1 cellular context compared by ENCODE assay signal in the genomic region with DNA sequence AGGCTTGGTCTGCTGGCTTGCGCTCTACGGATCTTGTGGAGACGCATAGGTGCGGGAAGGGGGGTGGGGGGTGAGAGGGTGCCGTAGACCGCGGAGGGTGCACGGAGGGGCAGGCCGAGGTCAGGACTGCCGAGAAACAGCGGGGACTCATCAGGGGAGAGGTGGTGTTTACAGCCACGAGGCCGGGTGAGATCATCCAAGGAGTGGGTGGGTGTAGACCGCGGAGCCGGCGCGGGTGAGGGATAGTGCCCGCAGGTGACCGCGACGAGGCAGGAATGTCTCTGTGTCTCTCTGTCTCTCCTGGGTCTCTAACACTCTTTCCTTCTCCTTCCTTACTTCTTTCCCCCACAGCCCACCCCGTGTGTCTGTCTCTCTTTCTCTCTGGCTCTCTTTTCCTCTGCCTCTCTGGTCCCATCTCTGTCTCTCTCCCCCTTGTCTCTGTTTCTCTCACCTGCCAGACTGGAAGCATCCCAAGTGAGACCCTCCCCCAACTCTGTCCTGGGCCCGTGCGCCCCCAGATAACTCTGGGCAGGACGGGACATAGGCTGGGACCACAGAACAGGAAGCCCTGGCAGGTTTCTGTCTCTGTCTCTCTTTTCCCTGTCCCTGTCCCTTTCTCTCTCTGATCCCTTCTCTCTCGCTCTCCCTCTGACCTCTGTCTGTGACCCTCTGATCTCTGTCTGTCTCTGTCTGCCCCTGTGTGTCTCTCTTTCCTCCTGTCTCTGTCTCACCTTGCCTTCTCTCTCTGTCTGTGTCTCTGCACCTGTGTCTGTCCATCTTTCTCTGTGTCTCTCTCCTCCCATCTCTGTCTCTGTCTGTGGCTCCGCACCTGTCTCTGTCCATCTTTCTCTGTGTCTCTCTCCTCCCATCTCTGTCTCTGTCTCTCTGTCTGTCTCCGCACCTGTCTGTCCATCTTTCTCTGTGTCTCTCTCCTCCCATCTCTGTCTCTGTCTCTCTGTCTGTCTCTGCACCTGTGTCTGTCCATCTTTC.
A peak's percentile ranks its signal among the peaks of the same experiment; 100 is the strongest.
TF ChIP-seq lines count a peak whose summit lies in the region.

No MANE protein-coding gene starts in this region.

TF ChIP-seq in HEK293, 187 proteins besides CTCF, POLR2A, EP300 and RAD21 (continued from another document and continues in another):
- TF ChIP-seq ZNF391 (tag by site-specific recombination; IDR thresholded peaks at IDR 0.05; ENCODE audit: borderline replicate concordance, low read depth) (0 out of 2 replicates have a peak, but pooled peaks have one; percentile 39), KLF16 (tag by site-specific recombination; IDR thresholded peaks at IDR 0.05) (peak; percentile 58; the same call in 1 of the 2 replicates), ZNF423 (tag by site-specific recombination; IDR thresholded peaks at IDR 0.05) (no peak), ZNF660 (tag by site-specific recombination; IDR thresholded peaks at IDR 0.05) (no peak), ZNF366 (tag by site-specific recombination; conservative IDR thresholded peaks at IDR 0.05) (peak; percentile 87), WT1 (tag by site-specific recombination; IDR thresholded peaks at IDR 0.05) (no peak), ZBTB8A (tag by site-specific recombination; IDR thresholded peaks at IDR 0.05) (no peak), ZNF473 (tag by site-specific recombination; IDR thresholded peaks at IDR 0.05) (no peak), ZNF169 (tag by site-specific recombination; IDR thresholded peaks at IDR 0.05) (no peak), KLF9 (tag by site-specific recombination; IDR thresholded peaks at IDR 0.05; ENCODE audit: low read depth) (0 out of 2 replicates have a peak, but pooled peaks have one; percentile 8), BCL11B (tag by site-specific recombination; IDR thresholded peaks at IDR 0.05; ENCODE audit: low read depth) (no peak), ZNF629 (tag by site-specific recombination; IDR thresholded peaks at IDR 0.05) (no peak), ZNF521 (tag by site-specific recombination; IDR thresholded peaks at IDR 0.05) (no peak), ZBTB17 (tag by site-specific recombination; IDR thresholded peaks at IDR 0.05) (peak; percentile 79), ZNF114 (tag by site-specific recombination; IDR thresholded peaks at IDR 0.05) (no peak), ZNF37A (tag by site-specific recombination; IDR thresholded peaks at IDR 0.05) (no peak), HOXC10 (CRISPR knock-in tag; IDR thresholded peaks at IDR 0.05) (no peak), TRIM28 (IDR thresholded peaks at IDR 0.05; ENCODE audit: borderline replicate concordance, low read length) (no peak), RBAK (tag by site-specific recombination; IDR thresholded peaks at IDR 0.05) (no peak), HOXD13 (CRISPR knock-in tag; IDR thresholded peaks at IDR 0.05; ENCODE audit: borderline replicate concordance) (no peak), ZNF670 (tag by site-specific recombination; IDR thresholded peaks at IDR 0.05; ENCODE audit: low read depth) (no peak), HOXA7 (CRISPR knock-in tag; IDR thresholded peaks at IDR 0.05; ENCODE audit: borderline replicate concordance) (no peak), ZIC2 (tag by site-specific recombination; IDR thresholded peaks at IDR 0.05) (peak; percentile 80), ZFP37 (tag by site-specific recombination; IDR thresholded peaks at IDR 0.05) (0 out of 2 replicates have a peak, but pooled peaks have one; percentile 25), MEIS1 (CRISPR knock-in tag; IDR thresholded peaks at IDR 0.05; ENCODE audit: borderline replicate concordance) (no peak), ZNF311 (tag by site-specific recombination; IDR thresholded peaks at IDR 0.05; ENCODE audit: borderline replicate concordance) (no peak), ZNF514 (tag by site-specific recombination; IDR thresholded peaks at IDR 0.05) (no peak), ZNF223 (tag by site-specific recombination; IDR thresholded peaks at IDR 0.05) (no peak), ZNF335 (tag by site-specific recombination; conservative IDR thresholded peaks at IDR 0.05) (peak; percentile 82), ZNF529 (tag by site-specific recombination; IDR thresholded peaks at IDR 0.05; ENCODE audit: insufficient replicate concordance) (no peak), KLF1 (tag by site-specific recombination; IDR thresholded peaks at IDR 0.05) (peak; percentile 13; the same call in 1 of the 2 replicates), ZBTB11 (tag by site-specific recombination; conservative IDR thresholded peaks at IDR 0.05; ENCODE audit: low read depth) (no peak), ZNF792 (tag by site-specific recombination; IDR thresholded peaks at IDR 0.05) (no peak), ZNF10 (tag by site-specific recombination; IDR thresholded peaks at IDR 0.05) (peak; percentile 95), ZBTB48 (tag by site-specific recombination; IDR thresholded peaks at IDR 0.05) (no peak), ZNF626 (tag by site-specific recombination; IDR thresholded peaks at IDR 0.05) (no peak), ZNF596 (tag by site-specific recombination; IDR thresholded peaks at IDR 0.05) (peak; percentile 46; the same call in 1 of the 2 replicates), ZNF23 (tag by site-specific recombination; IDR thresholded peaks at IDR 0.05; ENCODE audit: borderline replicate concordance) (no peak), ZNF133 (tag by site-specific recombination; IDR thresholded peaks at IDR 0.05) (no peak), ZNF561 (tag by site-specific recombination; IDR thresholded peaks at IDR 0.05; ENCODE audit: borderline replicate concordance) (no peak), PRDM1 (tag by site-specific recombination; IDR thresholded peaks at IDR 0.05) (no peak), ZNF654 (tag by site-specific recombination; IDR thresholded peaks at IDR 0.05; ENCODE audit: low read depth) (no peak), ZNF202 (tag by site-specific recombination; IDR thresholded peaks at IDR 0.05; ENCODE audit: borderline replicate concordance) (no peak), ZNF184 (tag by site-specific recombination; IDR thresholded peaks at IDR 0.05) (no peak), ZNF624 (tag by site-specific recombination; IDR thresholded peaks at IDR 0.05) (no peak), ZNF350 (tag by site-specific recombination; IDR thresholded peaks at IDR 0.05) (no peak), ZNF555 (tag by site-specific recombination; conservative IDR thresholded peaks at IDR 0.05) (no peak)
- TF ChIP-seq, protein P1, sequence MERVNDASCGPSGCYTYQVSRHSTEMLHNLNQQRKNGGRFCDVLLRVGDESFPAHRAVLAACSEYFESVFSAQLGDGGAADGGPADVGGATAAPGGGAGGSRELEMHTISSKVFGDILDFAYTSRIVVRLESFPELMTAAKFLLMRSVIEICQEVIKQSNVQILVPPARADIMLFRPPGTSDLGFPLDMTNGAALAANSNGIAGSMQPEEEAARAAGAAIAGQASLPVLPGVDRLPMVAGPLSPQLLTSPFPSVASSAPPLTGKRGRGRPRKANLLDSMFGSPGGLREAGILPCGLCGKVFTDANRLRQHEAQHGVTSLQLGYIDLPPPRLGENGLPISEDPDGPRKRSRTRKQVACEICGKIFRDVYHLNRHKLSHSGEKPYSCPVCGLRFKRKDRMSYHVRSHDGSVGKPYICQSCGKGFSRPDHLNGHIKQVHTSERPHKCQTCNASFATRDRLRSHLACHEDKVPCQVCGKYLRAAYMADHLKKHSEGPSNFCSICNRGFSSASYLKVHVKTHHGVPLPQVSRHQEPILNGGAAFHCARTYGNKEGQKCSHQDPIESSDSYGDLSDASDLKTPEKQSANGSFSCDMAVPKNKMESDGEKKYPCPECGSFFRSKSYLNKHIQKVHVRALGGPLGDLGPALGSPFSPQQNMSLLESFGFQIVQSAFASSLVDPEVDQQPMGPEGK (tag by site-specific recombination; IDR thresholded peaks at IDR 0.05): peak; percentile 81
- TF ChIP-seq, protein P2, sequence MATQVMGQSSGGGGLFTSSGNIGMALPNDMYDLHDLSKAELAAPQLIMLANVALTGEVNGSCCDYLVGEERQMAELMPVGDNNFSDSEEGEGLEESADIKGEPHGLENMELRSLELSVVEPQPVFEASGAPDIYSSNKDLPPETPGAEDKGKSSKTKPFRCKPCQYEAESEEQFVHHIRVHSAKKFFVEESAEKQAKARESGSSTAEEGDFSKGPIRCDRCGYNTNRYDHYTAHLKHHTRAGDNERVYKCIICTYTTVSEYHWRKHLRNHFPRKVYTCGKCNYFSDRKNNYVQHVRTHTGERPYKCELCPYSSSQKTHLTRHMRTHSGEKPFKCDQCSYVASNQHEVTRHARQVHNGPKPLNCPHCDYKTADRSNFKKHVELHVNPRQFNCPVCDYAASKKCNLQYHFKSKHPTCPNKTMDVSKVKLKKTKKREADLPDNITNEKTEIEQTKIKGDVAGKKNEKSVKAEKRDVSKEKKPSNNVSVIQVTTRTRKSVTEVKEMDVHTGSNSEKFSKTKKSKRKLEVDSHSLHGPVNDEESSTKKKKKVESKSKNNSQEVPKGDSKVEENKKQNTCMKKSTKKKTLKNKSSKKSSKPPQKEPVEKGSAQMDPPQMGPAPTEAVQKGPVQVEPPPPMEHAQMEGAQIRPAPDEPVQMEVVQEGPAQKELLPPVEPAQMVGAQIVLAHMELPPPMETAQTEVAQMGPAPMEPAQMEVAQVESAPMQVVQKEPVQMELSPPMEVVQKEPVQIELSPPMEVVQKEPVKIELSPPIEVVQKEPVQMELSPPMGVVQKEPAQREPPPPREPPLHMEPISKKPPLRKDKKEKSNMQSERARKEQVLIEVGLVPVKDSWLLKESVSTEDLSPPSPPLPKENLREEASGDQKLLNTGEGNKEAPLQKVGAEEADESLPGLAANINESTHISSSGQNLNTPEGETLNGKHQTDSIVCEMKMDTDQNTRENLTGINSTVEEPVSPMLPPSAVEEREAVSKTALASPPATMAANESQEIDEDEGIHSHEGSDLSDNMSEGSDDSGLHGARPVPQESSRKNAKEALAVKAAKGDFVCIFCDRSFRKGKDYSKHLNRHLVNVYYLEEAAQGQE (tag by site-specific recombination; IDR thresholded peaks at IDR 0.05): no peak
- TF ChIP-seq, protein P3, sequence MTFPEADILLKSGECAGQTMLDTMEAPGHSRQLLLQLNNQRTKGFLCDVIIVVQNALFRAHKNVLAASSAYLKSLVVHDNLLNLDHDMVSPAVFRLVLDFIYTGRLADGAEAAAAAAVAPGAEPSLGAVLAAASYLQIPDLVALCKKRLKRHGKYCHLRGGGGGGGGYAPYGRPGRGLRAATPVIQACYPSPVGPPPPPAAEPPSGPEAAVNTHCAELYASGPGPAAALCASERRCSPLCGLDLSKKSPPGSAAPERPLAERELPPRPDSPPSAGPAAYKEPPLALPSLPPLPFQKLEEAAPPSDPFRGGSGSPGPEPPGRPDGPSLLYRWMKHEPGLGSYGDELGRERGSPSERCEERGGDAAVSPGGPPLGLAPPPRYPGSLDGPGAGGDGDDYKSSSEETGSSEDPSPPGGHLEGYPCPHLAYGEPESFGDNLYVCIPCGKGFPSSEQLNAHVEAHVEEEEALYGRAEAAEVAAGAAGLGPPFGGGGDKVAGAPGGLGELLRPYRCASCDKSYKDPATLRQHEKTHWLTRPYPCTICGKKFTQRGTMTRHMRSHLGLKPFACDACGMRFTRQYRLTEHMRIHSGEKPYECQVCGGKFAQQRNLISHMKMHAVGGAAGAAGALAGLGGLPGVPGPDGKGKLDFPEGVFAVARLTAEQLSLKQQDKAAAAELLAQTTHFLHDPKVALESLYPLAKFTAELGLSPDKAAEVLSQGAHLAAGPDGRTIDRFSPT (tag by site-specific recombination; IDR thresholded peaks at IDR 0.05): peak; percentile 96
- TF ChIP-seq, protein P4, sequence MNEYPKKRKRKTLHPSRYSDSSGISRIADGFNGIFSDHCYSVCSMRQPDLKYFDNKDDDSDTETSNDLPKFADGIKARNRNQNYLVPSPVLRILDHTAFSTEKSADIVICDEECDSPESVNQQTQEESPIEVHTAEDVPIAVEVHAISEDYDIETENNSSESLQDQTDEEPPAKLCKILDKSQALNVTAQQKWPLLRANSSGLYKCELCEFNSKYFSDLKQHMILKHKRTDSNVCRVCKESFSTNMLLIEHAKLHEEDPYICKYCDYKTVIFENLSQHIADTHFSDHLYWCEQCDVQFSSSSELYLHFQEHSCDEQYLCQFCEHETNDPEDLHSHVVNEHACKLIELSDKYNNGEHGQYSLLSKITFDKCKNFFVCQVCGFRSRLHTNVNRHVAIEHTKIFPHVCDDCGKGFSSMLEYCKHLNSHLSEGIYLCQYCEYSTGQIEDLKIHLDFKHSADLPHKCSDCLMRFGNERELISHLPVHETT (tag by site-specific recombination; IDR thresholded peaks at IDR 0.05): peak; percentile 41; the same call in 1 of the 2 replicates
